Comparison of ENCODE assay signal across 7 cellular contexts in genomic region chr17:42744283-42744805, GRCh38. TPM values are rescaled to one million over a fixed set of nuclear protein-coding genes. Genes with fewer than 3 reads are reported as not detected.
DNase-seq lines count a peak whose midpoint lies in the region; ATAC-seq, FAIRE-seq and TF ChIP-seq lines count a peak whose summit lies in the region.

No MANE protein-coding gene starts in this region.

- WGBS in HepG2 (ENCODE audit: low lambda C conversion rate) = 2% methylated on average over 31 of the region's 32 CpGs

- H3K36me3 ChIP-seq in HepG2 (replicated peaks in 1 of 2; ENCODE audit: control insufficient read depth in 1 of 2, insufficient read depth in 2 of 2, low read length in 2 of 2) = no peaks in the 10 kb centered on the region

- H4K20me1 ChIP-seq in HepG2 (ENCODE audit: insufficient read depth, low read length) = no peaks in the 10 kb centered on the region

- TF ChIP-seq CTCF in choroid plexus epithelial cell (conservative IDR thresholded peaks at IDR 0.05; ENCODE audit: low read depth, low read length) (no peak), HepG2 (CRISPR knock-in tag; IDR thresholded peaks at IDR 0.05) (peak; percentile 54)

- peaks cover 56% of the 10 kb centered on the region for H3K4me1 ChIP-seq in HepG2 (ENCODE audit: insufficient read depth, low read length)

- H3K4me2 ChIP-seq in HepG2 (ENCODE audit: low read depth, low read length) = peak overlapping the region; percentile 95

- POLR2A ChIA-PET in HepG2 (lab: Yijun Ruan, JAX) = interaction anchor here (0.6 to 3.8 kb wide), 23 partner anchors 10 to 195 kb away, joined by 3 to 55 read pairs (median 4); partner anchors contain the start of genes BECN1, CNTD1, CNTNAP1 and COA3

- CTCF ChIA-PET in HepG2 (lab: Yijun Ruan, JAX; ENCODE audit: low intra/inter-chr PET ratio, low total read pairs) = no interaction called here

- in situ Hi-C loops in HepG2 (cut with HindIII; ENCODE audit: extremely low pct_ligation_motif_present, low pct_unique_long_range_greater_than_20kb) = no loop called here

- peak; percentile 39; the same call in 1 of the 2 replicates for TF ChIP-seq RAD21 in HepG2 (CRISPR knock-in tag; IDR thresholded peaks at IDR 0.05)

- H2AFZ ChIP-seq in HepG2 (ENCODE audit: low read length) = peak overlapping the region; percentile 67

- no peaks in the 10 kb centered on the region for H3K9me3 ChIP-seq in HepG2 (ENCODE audit: low read length)

- TF ChIP-seq POLR2A in GM12892 (IDR thresholded peaks at IDR 0.05; ENCODE audit: low read depth, low read length) = peak; percentile 47; the same call in 1 of the 2 replicates
- TF ChIP-seq POLR2A in HepG2 (IDR thresholded peaks at IDR 0.05; ENCODE audit: insufficient read depth in 1 of 2, low read depth in 2 of 2, low read length in 2 of 2) = peak; percentile 61 to 92; a peak in 3 of 4 replicates

- no peaks in the 10 kb centered on the region for H3K27me3 ChIP-seq in HepG2 (ENCODE audit: control insufficient read depth in 1 of 2, insufficient read depth in 2 of 2, low read length in 2 of 2)

- H3K79me2 ChIP-seq in HepG2 (ENCODE audit: insufficient read depth, low read length) = peaks cover 9% of the 10 kb centered on the region

- peak overlapping the region; percentile 81 for H3K9ac ChIP-seq in HepG2 (ENCODE audit: insufficient read depth, low read depth, low read length)

- intact Hi-C loops in HepG2 (cut with micrococcal nuclease; ENCODE audit: unreplicated experiment) = no loop called here

- DNase-seq in GM12892 (ENCODE audit: insufficient read length) (peak; percentile 53), NCI-H1105 treated with DMSO at 0.1 percent for 48 hours (lab: John Stamatoyannopoulos, UW) (peak; percentile 76), choroid plexus epithelial cell (ENCODE audit: low read depth) (peak; percentile 30), HepG2 (ENCODE audit: low spot score) (peak; percentile 78)
- DNase-seq in activated CD4-positive, CD25-positive, alpha-beta regulatory T cell (lab: John Stamatoyannopoulos, UW) = peak; percentile 31 to 60 (median 44)
- DNase-seq in stimulated activated CD4-positive, alpha-beta T cell treated with anti-CD3 and anti-CD28 coated beads, Interleukin-4, amount 100 ng/mL, for 4 hours = peak; percentile 66 to 72

- peak overlapping the region; percentile 83 for H3K27ac ChIP-seq in HepG2 (ENCODE audit: extremely low read length, insufficient read depth, low read length)

- peak in 1 of 2 experiments; percentile 25; a peak in 1 of 4 replicates for TF ChIP-seq EP300 in HepG2 (IDR thresholded peaks at IDR 0.05; ENCODE audit: low read depth in 2 of 2, low read length in 2 of 2)
- no peak; the same call in 1 of the 2 replicates for TF ChIP-seq EP300 in HepG2 (CRISPR knock-in tag; IDR thresholded peaks at IDR 0.05; ENCODE audit: borderline replicate concordance)

- FAIRE-seq in GM12892 (lab: Jason Lieb, UNC) (no peak), HepG2 (lab: Jason Lieb, UNC) (no peak)

- H3K4me3 ChIP-seq in choroid plexus epithelial cell (ENCODE audit: low read depth, low read length) = peak overlapping the region; percentile 89
- peak overlapping the region; percentile 58 to 84 (median 76) for H3K4me3 ChIP-seq in HepG2 (replicated peaks in 1 of 3; ENCODE audit: insufficient read depth in 1 of 3, low read depth in 2 of 3, low read length in 3 of 3)

- peak; percentile 49 for ATAC-seq in HG02571 (IDR thresholded peaks at IDR 0.05; ENCODE audit: unreplicated experiment)
- peak; percentile 89 for ATAC-seq in HepG2

- TSS peak; percentile 86 for BruUV-seq in HepG2 (replicated peaks; lab: Mats Ljungman, UMichigan)

RNA-seq across cellular contexts. Expression of gene EZH1, which starts 0.5 kb away (rescaled TPM):
- polyA plus RNA-seq in GM12892 (2012; ENCODE audit: missing spikeins) = 27.1 TPM
- total RNA-seq in HepG2 (2016; rRNA removed; fragmentation: Illumina TruSeq; extraction: Trizol) = 6.0 and 11.6 TPM in 2 replicates
- 4.0 and 7.8 TPM in 2 replicates for total RNA-seq in HepG2 (2016; cell fraction: cytosol; rRNA removed; fragmentation: Illumina TruSeq; extraction: Trizol; ENCODE audit: low read depth)
- 5.3 and 12.1 TPM in 2 replicates for total RNA-seq in HepG2 (2016; cell fraction: insoluble cytoplasmic fraction; rRNA removed; fragmentation: Illumina TruSeq; extraction: Trizol)
- 3.7 and 4.0 TPM in 2 replicates for total RNA-seq in HepG2 (2016; cell fraction: membrane; rRNA removed; fragmentation: Illumina TruSeq; extraction: Trizol)
- total RNA-seq in HepG2 (2016; cell fraction: nucleus; rRNA removed; fragmentation: Illumina TruSeq; extraction: Trizol) = 19.1 and 24.3 TPM in 2 replicates
- 24.0 and 24.2 TPM in 2 replicates for polyA plus RNA-seq in HepG2 (2011; rRNA removed)
- 8.2 and 9.4 TPM in 2 replicates for polyA plus RNA-seq in HepG2 (2011; cell fraction: cytosol; rRNA removed)
- polyA plus RNA-seq in HepG2 (2011; cell fraction: nucleus; rRNA removed) = 89.7 and 99.4 TPM in 2 replicates
- polyA plus RNA-seq in HepG2 (2012) = 13.8 and 14.4 TPM in 2 replicates
- polyA plus RNA-seq in HepG2 (2016; cell fraction: cytosol; fragmentation: Illumina TruSeq; extraction: Trizol; ENCODE audit: low read depth) = 1.0 and 1.7 TPM in 2 replicates
- 5.6 and 6.2 TPM in 2 replicates for polyA plus RNA-seq in HepG2 (2016; cell fraction: insoluble cytoplasmic fraction; fragmentation: Illumina TruSeq; extraction: Trizol; ENCODE audit: low read depth)
- 1.3 and 1.5 TPM in 2 replicates for polyA plus RNA-seq in HepG2 (2016; cell fraction: membrane; fragmentation: Illumina TruSeq; extraction: Trizol; ENCODE audit: low read depth)
- polyA plus RNA-seq in HepG2 (2016; cell fraction: nucleus; fragmentation: Illumina TruSeq; extraction: Trizol; ENCODE audit: insufficient read depth, low read depth) = 45.6 and 48.7 TPM in 2 replicates
- 29.9 and 34.9 TPM in 2 replicates for polyA minus RNA-seq in HepG2 (2011; rRNA and poly(A)+ RNA removed; ENCODE audit: low replicate concordance)
- polyA minus RNA-seq in HepG2 (2011; cell fraction: cytosol; rRNA and poly(A)+ RNA removed) = 7.4 and 10.1 TPM in 2 replicates
- 61.9 and 64.4 TPM in 2 replicates for polyA minus RNA-seq in HepG2 (2011; cell fraction: nucleus; rRNA and poly(A)+ RNA removed)

RNA-seq across cellular contexts. Expression of gene RAMP2, which starts 16.7 kb away (rescaled TPM):
- not detected for polyA plus RNA-seq in GM12892 (2012; ENCODE audit: missing spikeins)
- 0.74 and 1.4 TPM in 2 replicates for total RNA-seq in HepG2 (2016; rRNA removed; fragmentation: Illumina TruSeq; extraction: Trizol)
- 1.4 and 3.0 TPM in 2 replicates for total RNA-seq in HepG2 (2016; cell fraction: cytosol; rRNA removed; fragmentation: Illumina TruSeq; extraction: Trizol; ENCODE audit: low read depth)
- 1.3 TPM in 2 replicates for total RNA-seq in HepG2 (2016; cell fraction: insoluble cytoplasmic fraction; rRNA removed; fragmentation: Illumina TruSeq; extraction: Trizol)
- 1.6 and 2.8 TPM in 2 replicates for total RNA-seq in HepG2 (2016; cell fraction: membrane; rRNA removed; fragmentation: Illumina TruSeq; extraction: Trizol)
- 0.56 and 0.81 TPM in 2 replicates for total RNA-seq in HepG2 (2016; cell fraction: nucleus; rRNA removed; fragmentation: Illumina TruSeq; extraction: Trizol)
- 5.2 and 7.1 TPM in 2 replicates for polyA plus RNA-seq in HepG2 (2011; rRNA removed)
- polyA plus RNA-seq in HepG2 (2011; cell fraction: cytosol; rRNA removed) = 5.4 and 7.0 TPM in 2 replicates
- 2.0 and 2.8 TPM in 2 replicates for polyA plus RNA-seq in HepG2 (2011; cell fraction: nucleus; rRNA removed)
- polyA plus RNA-seq in HepG2 (2012) = 3.9 and 9.6 TPM in 2 replicates
- 6.7 and 7.5 TPM in 2 replicates for polyA plus RNA-seq in HepG2 (2016; cell fraction: cytosol; fragmentation: Illumina TruSeq; extraction: Trizol; ENCODE audit: low read depth)
- polyA plus RNA-seq in HepG2 (2016; cell fraction: insoluble cytoplasmic fraction; fragmentation: Illumina TruSeq; extraction: Trizol; ENCODE audit: low read depth) = 2.2 and 2.4 TPM in 2 replicates
- 4.1 and 6.0 TPM in 2 replicates for polyA plus RNA-seq in HepG2 (2016; cell fraction: membrane; fragmentation: Illumina TruSeq; extraction: Trizol; ENCODE audit: low read depth)
- polyA plus RNA-seq in HepG2 (2016; cell fraction: nucleus; fragmentation: Illumina TruSeq; extraction: Trizol; ENCODE audit: insufficient read depth, low read depth) = 3.0 and 4.8 TPM in 2 replicates
- polyA minus RNA-seq in HepG2 (2011; rRNA and poly(A)+ RNA removed; ENCODE audit: low replicate concordance) = 4.0 TPM in 1 of 2 replicates, not detected in the other
- polyA minus RNA-seq in HepG2 (2011; cell fraction: cytosol; rRNA and poly(A)+ RNA removed) = 1.1 and 1.7 TPM in 2 replicates
- 1.6 TPM in 1 of 2 replicates, not detected in the other for polyA minus RNA-seq in HepG2 (2011; cell fraction: nucleus; rRNA and poly(A)+ RNA removed)

RNA-seq across cellular contexts. Expression of gene VPS25, which starts 28.9 kb away (rescaled TPM):
- polyA plus RNA-seq in GM12892 (2012; ENCODE audit: missing spikeins) = 99.6 TPM
- total RNA-seq in HepG2 (2016; rRNA removed; fragmentation: Illumina TruSeq; extraction: Trizol) = 148 and 161 TPM in 2 replicates
- 37.2 and 42.3 TPM in 2 replicates for total RNA-seq in HepG2 (2016; cell fraction: cytosol; rRNA removed; fragmentation: Illumina TruSeq; extraction: Trizol; ENCODE audit: low read depth)
- total RNA-seq in HepG2 (2016; cell fraction: insoluble cytoplasmic fraction; rRNA removed; fragmentation: Illumina TruSeq; extraction: Trizol) = 159 and 160 TPM in 2 replicates
- total RNA-seq in HepG2 (2016; cell fraction: membrane; rRNA removed; fragmentation: Illumina TruSeq; extraction: Trizol) = 51.4 and 51.5 TPM in 2 replicates
- total RNA-seq in HepG2 (2016; cell fraction: nucleus; rRNA removed; fragmentation: Illumina TruSeq; extraction: Trizol) = 115 and 126 TPM in 2 replicates
- polyA plus RNA-seq in HepG2 (2011; rRNA removed) = 249 and 270 TPM in 2 replicates
- polyA plus RNA-seq in HepG2 (2011; cell fraction: cytosol; rRNA removed) = 251 and 262 TPM in 2 replicates
- polyA plus RNA-seq in HepG2 (2011; cell fraction: nucleus; rRNA removed) = 162 and 166 TPM in 2 replicates
- polyA plus RNA-seq in HepG2 (2012) = 100 and 110 TPM in 2 replicates
- polyA plus RNA-seq in HepG2 (2016; cell fraction: cytosol; fragmentation: Illumina TruSeq; extraction: Trizol; ENCODE audit: low read depth) = 35.3 and 36.1 TPM in 2 replicates
- 177 and 189 TPM in 2 replicates for polyA plus RNA-seq in HepG2 (2016; cell fraction: insoluble cytoplasmic fraction; fragmentation: Illumina TruSeq; extraction: Trizol; ENCODE audit: low read depth)
- polyA plus RNA-seq in HepG2 (2016; cell fraction: membrane; fragmentation: Illumina TruSeq; extraction: Trizol; ENCODE audit: low read depth) = 44.1 and 49.3 TPM in 2 replicates
- polyA plus RNA-seq in HepG2 (2016; cell fraction: nucleus; fragmentation: Illumina TruSeq; extraction: Trizol; ENCODE audit: insufficient read depth, low read depth) = 203 and 214 TPM in 2 replicates
- 122 and 224 TPM in 2 replicates for polyA minus RNA-seq in HepG2 (2011; rRNA and poly(A)+ RNA removed; ENCODE audit: low replicate concordance)
- polyA minus RNA-seq in HepG2 (2011; cell fraction: cytosol; rRNA and poly(A)+ RNA removed) = 39.7 and 45.6 TPM in 2 replicates
- 87.8 and 92.0 TPM in 2 replicates for polyA minus RNA-seq in HepG2 (2011; cell fraction: nucleus; rRNA and poly(A)+ RNA removed)

RNA-seq across cellular contexts. Expression of gene WNK4, which starts 36.1 kb away (rescaled TPM):
- polyA plus RNA-seq in GM12892 (2012; ENCODE audit: missing spikeins) = 0.36 TPM
- 1.5 and 2.7 TPM in 2 replicates for total RNA-seq in HepG2 (2016; rRNA removed; fragmentation: Illumina TruSeq; extraction: Trizol)
- 1.2 and 1.7 TPM in 2 replicates for total RNA-seq in HepG2 (2016; cell fraction: cytosol; rRNA removed; fragmentation: Illumina TruSeq; extraction: Trizol; ENCODE audit: low read depth)
- total RNA-seq in HepG2 (2016; cell fraction: insoluble cytoplasmic fraction; rRNA removed; fragmentation: Illumina TruSeq; extraction: Trizol) = 2.2 and 2.8 TPM in 2 replicates
- 1.2 and 1.5 TPM in 2 replicates for total RNA-seq in HepG2 (2016; cell fraction: membrane; rRNA removed; fragmentation: Illumina TruSeq; extraction: Trizol)
- total RNA-seq in HepG2 (2016; cell fraction: nucleus; rRNA removed; fragmentation: Illumina TruSeq; extraction: Trizol) = 4.5 and 5.1 TPM in 2 replicates
- 13.7 and 16.9 TPM in 2 replicates for polyA plus RNA-seq in HepG2 (2011; rRNA removed)
- 5.6 and 5.8 TPM in 2 replicates for polyA plus RNA-seq in HepG2 (2011; cell fraction: cytosol; rRNA removed)
- polyA plus RNA-seq in HepG2 (2011; cell fraction: nucleus; rRNA removed) = 85.9 and 88.5 TPM in 2 replicates
- 23.9 and 27.1 TPM in 2 replicates for polyA plus RNA-seq in HepG2 (2012)
- polyA plus RNA-seq in HepG2 (2016; cell fraction: cytosol; fragmentation: Illumina TruSeq; extraction: Trizol; ENCODE audit: low read depth) = 0.60 and 0.64 TPM in 2 replicates
- 2.4 and 3.7 TPM in 2 replicates for polyA plus RNA-seq in HepG2 (2016; cell fraction: insoluble cytoplasmic fraction; fragmentation: Illumina TruSeq; extraction: Trizol; ENCODE audit: low read depth)
- 1.2 and 1.4 TPM in 2 replicates for polyA plus RNA-seq in HepG2 (2016; cell fraction: membrane; fragmentation: Illumina TruSeq; extraction: Trizol; ENCODE audit: low read depth)
- polyA plus RNA-seq in HepG2 (2016; cell fraction: nucleus; fragmentation: Illumina TruSeq; extraction: Trizol; ENCODE audit: insufficient read depth, low read depth) = 20.6 and 21.3 TPM in 2 replicates
- 2.8 and 17.8 TPM in 2 replicates for polyA minus RNA-seq in HepG2 (2011; rRNA and poly(A)+ RNA removed; ENCODE audit: low replicate concordance)
- 7.4 and 8.9 TPM in 2 replicates for polyA minus RNA-seq in HepG2 (2011; cell fraction: cytosol; rRNA and poly(A)+ RNA removed)
- polyA minus RNA-seq in HepG2 (2011; cell fraction: nucleus; rRNA and poly(A)+ RNA removed) = 29.6 and 31.7 TPM in 2 replicates

RNA-seq across cellular contexts. Expression of gene COA3, which starts 54.2 kb away (rescaled TPM):
- polyA plus RNA-seq in GM12892 (2012; ENCODE audit: missing spikeins) = 50.8 TPM
- 202 and 250 TPM in 2 replicates for total RNA-seq in HepG2 (2016; rRNA removed; fragmentation: Illumina TruSeq; extraction: Trizol)
- 66.3 and 72.6 TPM in 2 replicates for total RNA-seq in HepG2 (2016; cell fraction: cytosol; rRNA removed; fragmentation: Illumina TruSeq; extraction: Trizol; ENCODE audit: low read depth)
- total RNA-seq in HepG2 (2016; cell fraction: insoluble cytoplasmic fraction; rRNA removed; fragmentation: Illumina TruSeq; extraction: Trizol) = 201 and 243 TPM in 2 replicates
- 116 TPM in 2 replicates for total RNA-seq in HepG2 (2016; cell fraction: membrane; rRNA removed; fragmentation: Illumina TruSeq; extraction: Trizol)
- total RNA-seq in HepG2 (2016; cell fraction: nucleus; rRNA removed; fragmentation: Illumina TruSeq; extraction: Trizol) = 61.0 and 71.2 TPM in 2 replicates
- 130 and 133 TPM in 2 replicates for polyA plus RNA-seq in HepG2 (2011; rRNA removed)
- polyA plus RNA-seq in HepG2 (2011; cell fraction: cytosol; rRNA removed) = 169 and 174 TPM in 2 replicates
- polyA plus RNA-seq in HepG2 (2011; cell fraction: nucleus; rRNA removed) = 33.2 and 38.8 TPM in 2 replicates
- 92.9 and 124 TPM in 2 replicates for polyA plus RNA-seq in HepG2 (2012)
- 63.6 and 67.4 TPM in 2 replicates for polyA plus RNA-seq in HepG2 (2016; cell fraction: cytosol; fragmentation: Illumina TruSeq; extraction: Trizol; ENCODE audit: low read depth)
- polyA plus RNA-seq in HepG2 (2016; cell fraction: insoluble cytoplasmic fraction; fragmentation: Illumina TruSeq; extraction: Trizol; ENCODE audit: low read depth) = 218 and 224 TPM in 2 replicates
- 91.3 and 92.2 TPM in 2 replicates for polyA plus RNA-seq in HepG2 (2016; cell fraction: membrane; fragmentation: Illumina TruSeq; extraction: Trizol; ENCODE audit: low read depth)
- 97.0 and 100 TPM in 2 replicates for polyA plus RNA-seq in HepG2 (2016; cell fraction: nucleus; fragmentation: Illumina TruSeq; extraction: Trizol; ENCODE audit: insufficient read depth, low read depth)
- 55.4 and 74.2 TPM in 2 replicates for polyA minus RNA-seq in HepG2 (2011; rRNA and poly(A)+ RNA removed; ENCODE audit: low replicate concordance)
- polyA minus RNA-seq in HepG2 (2011; cell fraction: cytosol; rRNA and poly(A)+ RNA removed) = 26.7 and 29.5 TPM in 2 replicates
- polyA minus RNA-seq in HepG2 (2011; cell fraction: nucleus; rRNA and poly(A)+ RNA removed) = 21.8 and 26.5 TPM in 2 replicates

Comparison
In these comparisons a context has a peak if more than half of its experiments do, and no peak if none do; other contexts are left out.
1. Peak in every context shown above with its lines: DNase-seq, ATAC-seq, H3K4me3 ChIP-seq and H3K27ac ChIP-seq.